ENCODE assay signal across 8 cellular contexts in the genomic region with DNA sequence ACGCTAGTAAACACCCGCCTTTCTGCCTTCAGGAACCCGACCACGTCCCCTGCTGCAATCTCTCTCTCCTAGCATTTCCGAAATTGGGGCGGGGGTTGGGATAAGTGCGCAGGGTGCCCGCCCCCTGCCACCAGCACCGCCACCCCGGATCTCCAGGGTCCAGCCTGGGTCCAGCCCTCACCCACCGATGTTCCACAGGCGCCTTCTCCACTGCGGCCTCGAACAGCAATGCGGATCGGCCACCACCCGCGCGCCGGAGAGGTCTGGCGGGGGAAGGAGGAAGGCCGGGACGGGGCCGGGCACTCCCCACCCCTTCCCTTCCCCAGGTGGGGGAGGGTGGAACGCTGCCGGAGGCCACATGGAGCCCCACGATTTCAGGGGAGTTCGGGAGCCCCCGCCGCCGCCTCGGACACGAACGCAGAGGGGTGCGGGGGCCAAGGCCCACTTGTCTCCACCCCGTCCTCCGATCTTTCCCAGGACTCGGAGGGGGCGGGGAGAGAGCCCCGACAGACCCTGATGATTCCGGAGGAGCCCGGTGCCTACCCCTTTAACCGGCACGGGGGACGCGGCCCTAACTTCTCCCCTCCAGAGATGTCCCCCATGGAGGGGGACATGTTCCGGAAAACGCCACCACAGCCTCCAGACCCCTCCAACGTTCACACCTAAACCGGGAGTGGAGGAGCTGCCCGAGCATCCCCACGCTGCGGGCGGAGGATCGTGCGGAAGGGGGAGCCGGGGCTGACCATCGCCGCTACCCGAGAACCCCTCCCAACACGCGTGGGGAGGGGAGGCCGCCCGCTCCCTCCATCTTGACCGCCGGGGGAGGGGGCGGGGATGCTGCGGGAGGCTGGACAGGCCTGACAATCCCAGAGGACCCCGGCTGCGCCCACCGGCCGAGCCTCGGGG. TPM values are rescaled to one million over a fixed set of nuclear protein-coding genes. Genes with fewer than 3 reads are reported as not detected.
DNase-seq lines count a peak whose midpoint lies in the region; ATAC-seq and TF ChIP-seq lines count a peak whose summit lies in the region.

No MANE protein-coding gene starts in this region.

- H3K27me3 ChIP-seq in thyroid gland = no peaks in the 10 kb centered on the region

- no peak for TF ChIP-seq CTCF in thyroid gland (IDR thresholded peaks at IDR 0.05)

- H3K4me1 ChIP-seq in thyroid gland = peaks cover 40 to 42% of the 10 kb centered on the region in 2 donors

- 0% methylated on average over 1 to 31 of the region's 73 CpGs for WGBS in thyroid gland, 2 donors

- H3K9me3 ChIP-seq in thyroid gland = no peaks in the 10 kb centered on the region

- no peaks in the 10 kb centered on the region for H3K9me3 Mint-ChIP-seq in naive B cell

- no peaks in the 10 kb centered on the region for H3K27me3 Mint-ChIP-seq in naive B cell

- peak overlapping the region; percentile 71 to 96 (median 88) for H3K4me3 ChIP-seq in thyroid gland (replicated peaks in 1 of 3)

- CTCF ChIA-PET in HEK293T (lab: Yijun Ruan, JAX) = no interaction called here

- H3K4me3 Mint-ChIP-seq in naive B cell = peak overlapping the region; percentile 85 to 98 (median 93)

- no peaks in the 10 kb centered on the region for H3K36me3 Mint-ChIP-seq in naive B cell

- no peak for ATAC-seq in naive B cell (ENCODE audit: low read depth in 2 of 2)

- peak overlapping the region; percentile 92 to 97 (median 94) for H3K27ac Mint-ChIP-seq in naive B cell

- H3K27ac ChIP-seq in thyroid gland = peak overlapping the region; percentile 86 to 94 (median 90)

- H3K4me1 Mint-ChIP-seq in naive B cell = peaks cover 24 to 42% (median 40%) of the 10 kb centered on the region in 3 donors

- POLR2A ChIA-PET in HEK293T (lab: Yijun Ruan, JAX) = no interaction called here

- intact Hi-C loops in thyroid gland (cut with DNase I) = no loop called here

- TF ChIP-seq POLR2A in thyroid gland (IDR thresholded peaks at IDR 0.05) = peak in 1 of 2 donors; percentile 24

- H3K36me3 ChIP-seq in thyroid gland = no peaks in the 10 kb centered on the region

- DNase-seq in GM03348 (ENCODE audit: low spot score) (peak; percentile 74), HEK293T (ENCODE audit: extremely low spot score) (peak; percentile 44), NCI-H774 (lab: John Stamatoyannopoulos, UW) (peak; percentile 29), activated T-helper 1 cell treated with Interleukin-2 at 50 U/mL for 16 hours (ENCODE audit: low read depth) (peak; percentile 2), fibroblast of gingiva (ENCODE audit: low read depth) (peak; percentile 14), naive B cell (peak; percentile 14), thyroid gland (peak; percentile 59 to 60), NCI-H2029 treated with DMSO at 0.1 percent for 48 hours (lab: John Stamatoyannopoulos, UW) (no peak)

TF ChIP-seq in HEK293T, 16 proteins besides CTCF, POLR2A, EP300 and RAD21:
- TF ChIP-seq FOXM1 (IDR thresholded peaks at IDR 0.05; ENCODE audit: borderline replicate concordance) = 0 out of 2 replicates have a peak, but pooled peaks have one; percentile 32
- TF ChIP-seq CTBP1 (IDR thresholded peaks at IDR 0.05; ENCODE audit: borderline replicate concordance) = no peak

RNA-seq across cellular contexts. Expression of a gene that starts 1.1 kb away (rescaled TPM):
- 10 to 100 TPM; 12.0 to 38.0 (median 20.3) TPM for polyA plus RNA-seq in naive B cell (ENCODE audit: low read depth in 6 of 6)
- total RNA-seq in thyroid gland = 100 to 1,000 TPM in 1 of 4 donors, 10 to 100 TPM in 3; 63.1 to 102 (median 63.8) TPM
